In genomic region chr6:52881996-52882841, GRCh38 we compare ENCODE assay signal across 1 cellular context.
TF ChIP-seq lines count a peak whose summit lies in the region.

No MANE protein-coding gene starts in this region.

TF ChIP-seq in HepG2, 621 proteins besides CTCF, POLR2A, EP300 and RAD21 (continued from another document and continues in another):
- TF ChIP-seq, protein P1, sequence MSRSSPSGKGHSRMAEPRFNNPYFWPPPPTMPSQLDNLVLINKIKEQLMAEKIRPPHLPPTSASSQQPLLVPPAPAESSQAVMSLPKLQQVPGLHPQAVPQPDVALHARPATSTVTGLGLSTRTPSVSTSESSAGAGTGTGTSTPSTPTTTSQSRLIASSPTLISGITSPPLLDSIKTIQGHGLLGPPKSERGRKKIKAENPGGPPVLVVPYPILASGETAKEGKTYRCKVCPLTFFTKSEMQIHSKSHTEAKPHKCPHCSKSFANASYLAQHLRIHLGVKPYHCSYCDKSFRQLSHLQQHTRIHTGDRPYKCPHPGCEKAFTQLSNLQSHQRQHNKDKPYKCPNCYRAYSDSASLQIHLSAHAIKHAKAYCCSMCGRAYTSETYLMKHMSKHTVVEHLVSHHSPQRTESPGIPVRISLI (CRISPR knock-in tag; IDR thresholded peaks at IDR 0.05; ENCODE audit: borderline replicate concordance) = no peak
- TF ChIP-seq ZNF33A (CRISPR knock-in tag; IDR thresholded peaks at IDR 0.05; ENCODE audit: borderline replicate concordance) = no peak
- TF ChIP-seq CBX5 (CRISPR knock-in tag; IDR thresholded peaks at IDR 0.05; ENCODE audit: borderline replicate concordance) = peak; percentile 34; the same call in 1 of the 2 replicates
- TF ChIP-seq MAZ (IDR thresholded peaks at IDR 0.05; ENCODE audit: borderline replicate concordance, low read depth, low read length) = no peak
- peak; percentile 30; the same call in 1 of the 2 replicates for TF ChIP-seq MAZ (CRISPR knock-in tag; IDR thresholded peaks at IDR 0.05; ENCODE audit: low read depth)
- TF ChIP-seq ZNF704 (CRISPR knock-in tag; IDR thresholded peaks at IDR 0.05; ENCODE audit: borderline replicate concordance) = no peak
- TF ChIP-seq ZNF3 (CRISPR knock-in tag; IDR thresholded peaks at IDR 0.05) = no peak
- no peak for TF ChIP-seq ZFP82 (CRISPR knock-in tag; IDR thresholded peaks at IDR 0.05; ENCODE audit: borderline replicate concordance)
- TF ChIP-seq ZNF713 (CRISPR knock-in tag; IDR thresholded peaks at IDR 0.05) = no peak
- no peak for TF ChIP-seq JUNB (CRISPR knock-in tag; IDR thresholded peaks at IDR 0.05; ENCODE audit: borderline replicate concordance)
- no peak for TF ChIP-seq ZBTB8A (CRISPR knock-in tag; IDR thresholded peaks at IDR 0.05; ENCODE audit: borderline replicate concordance, low read depth)
- no peak for TF ChIP-seq FOSL1 (CRISPR knock-in tag; IDR thresholded peaks at IDR 0.05; ENCODE audit: borderline replicate concordance)
- no peak for TF ChIP-seq REL (CRISPR knock-in tag; conservative IDR thresholded peaks at IDR 0.05)
- no peak for TF ChIP-seq LBX2 (CRISPR knock-in tag; IDR thresholded peaks at IDR 0.05; ENCODE audit: borderline replicate concordance)
- TF ChIP-seq EZH2 (conservative IDR thresholded peaks at IDR 0.05; ENCODE audit: low read depth, low read length) = no peak
- TF ChIP-seq ZNF124 (CRISPR knock-in tag; IDR thresholded peaks at IDR 0.05) = no peak; the same call in 1 of the 2 replicates
- TF ChIP-seq, protein P2, sequence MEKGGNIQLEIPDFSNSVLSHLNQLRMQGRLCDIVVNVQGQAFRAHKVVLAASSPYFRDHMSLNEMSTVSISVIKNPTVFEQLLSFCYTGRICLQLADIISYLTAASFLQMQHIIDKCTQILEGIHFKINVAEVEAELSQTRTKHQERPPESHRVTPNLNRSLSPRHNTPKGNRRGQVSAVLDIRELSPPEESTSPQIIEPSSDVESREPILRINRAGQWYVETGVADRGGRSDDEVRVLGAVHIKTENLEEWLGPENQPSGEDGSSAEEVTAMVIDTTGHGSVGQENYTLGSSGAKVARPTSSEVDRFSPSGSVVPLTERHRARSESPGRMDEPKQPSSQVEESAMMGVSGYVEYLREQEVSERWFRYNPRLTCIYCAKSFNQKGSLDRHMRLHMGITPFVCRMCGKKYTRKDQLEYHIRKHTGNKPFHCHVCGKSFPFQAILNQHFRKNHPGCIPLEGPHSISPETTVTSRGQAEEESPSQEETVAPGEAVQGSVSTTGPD (CRISPR knock-in tag; IDR thresholded peaks at IDR 0.05) = no peak
- TF ChIP-seq ZNF781 (CRISPR knock-in tag; IDR thresholded peaks at IDR 0.05; ENCODE audit: borderline replicate concordance, not compliant biosample characterization) = peak; percentile 52
- TF ChIP-seq ZC3H13 (CRISPR knock-in tag; IDR thresholded peaks at IDR 0.05) = no peak
- no peak for TF ChIP-seq CBX2 (IDR thresholded peaks at IDR 0.05; ENCODE audit: low read depth, low read length)
- no peak for TF ChIP-seq CBX2 (CRISPR knock-in tag; IDR thresholded peaks at IDR 0.05; ENCODE audit: low read depth)
- no peak for TF ChIP-seq ZFYVE20 (CRISPR knock-in tag; IDR thresholded peaks at IDR 0.05; ENCODE audit: borderline replicate concordance, low read depth)
- TF ChIP-seq KAT2B (IDR thresholded peaks at IDR 0.05; ENCODE audit: borderline replicate concordance, low read depth, low read length) = no peak
- TF ChIP-seq TBP (CRISPR knock-in tag; IDR thresholded peaks at IDR 0.05) = no peak
- no peak for TF ChIP-seq ZNF737 (CRISPR knock-in tag; IDR thresholded peaks at IDR 0.05; ENCODE audit: borderline replicate concordance)
- TF ChIP-seq TCF7 (IDR thresholded peaks at IDR 0.05; ENCODE audit: low read depth) = no peak
- TF ChIP-seq SUZ12 (IDR thresholded peaks at IDR 0.05; ENCODE audit: low read depth, low read length) = no peak
- no peak for TF ChIP-seq PREB (CRISPR knock-in tag; IDR thresholded peaks at IDR 0.05)
- TF ChIP-seq ZBTB3 (CRISPR knock-in tag; IDR thresholded peaks at IDR 0.05; ENCODE audit: borderline replicate concordance, low read depth) = no peak
- TF ChIP-seq, protein P3, sequence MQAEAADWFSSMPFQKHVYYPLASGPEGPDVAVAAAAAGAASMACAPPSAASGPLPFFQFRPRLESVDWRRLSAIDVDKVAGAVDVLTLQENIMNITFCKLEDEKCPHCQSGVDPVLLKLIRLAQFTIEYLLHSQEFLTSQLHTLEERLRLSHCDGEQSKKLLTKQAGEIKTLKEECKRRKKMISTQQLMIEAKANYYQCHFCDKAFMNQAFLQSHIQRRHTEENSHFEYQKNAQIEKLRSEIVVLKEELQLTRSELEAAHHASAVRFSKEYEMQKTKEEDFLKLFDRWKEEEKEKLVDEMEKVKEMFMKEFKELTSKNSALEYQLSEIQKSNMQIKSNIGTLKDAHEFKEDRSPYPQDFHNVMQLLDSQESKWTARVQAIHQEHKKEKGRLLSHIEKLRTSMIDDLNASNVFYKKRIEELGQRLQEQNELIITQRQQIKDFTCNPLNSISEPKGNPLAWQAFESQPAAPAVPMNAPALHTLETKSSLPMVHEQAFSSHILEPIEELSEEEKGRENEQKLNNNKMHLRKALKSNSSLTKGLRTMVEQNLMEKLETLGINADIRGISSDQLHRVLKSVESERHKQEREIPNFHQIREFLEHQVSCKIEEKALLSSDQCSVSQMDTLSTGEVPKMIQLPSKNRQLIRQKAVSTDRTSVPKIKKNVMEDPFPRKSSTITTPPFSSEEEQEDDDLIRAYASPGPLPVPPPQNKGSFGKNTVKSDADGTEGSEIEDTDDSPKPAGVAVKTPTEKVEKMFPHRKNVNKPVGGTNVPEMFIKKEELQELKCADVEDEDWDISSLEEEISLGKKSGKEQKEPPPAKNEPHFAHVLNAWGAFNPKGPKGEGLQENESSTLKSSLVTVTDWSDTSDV (CRISPR knock-in tag; IDR thresholded peaks at IDR 0.05) = no peak
- no peak for TF ChIP-seq GTF2F1 (IDR thresholded peaks at IDR 0.05; ENCODE audit: low read length)
- no peak for TF ChIP-seq NR2F6 (IDR thresholded peaks at IDR 0.05)
- TF ChIP-seq NR2F6 (CRISPR knock-in tag; IDR thresholded peaks at IDR 0.05) = no peak
- TF ChIP-seq, protein P4, sequence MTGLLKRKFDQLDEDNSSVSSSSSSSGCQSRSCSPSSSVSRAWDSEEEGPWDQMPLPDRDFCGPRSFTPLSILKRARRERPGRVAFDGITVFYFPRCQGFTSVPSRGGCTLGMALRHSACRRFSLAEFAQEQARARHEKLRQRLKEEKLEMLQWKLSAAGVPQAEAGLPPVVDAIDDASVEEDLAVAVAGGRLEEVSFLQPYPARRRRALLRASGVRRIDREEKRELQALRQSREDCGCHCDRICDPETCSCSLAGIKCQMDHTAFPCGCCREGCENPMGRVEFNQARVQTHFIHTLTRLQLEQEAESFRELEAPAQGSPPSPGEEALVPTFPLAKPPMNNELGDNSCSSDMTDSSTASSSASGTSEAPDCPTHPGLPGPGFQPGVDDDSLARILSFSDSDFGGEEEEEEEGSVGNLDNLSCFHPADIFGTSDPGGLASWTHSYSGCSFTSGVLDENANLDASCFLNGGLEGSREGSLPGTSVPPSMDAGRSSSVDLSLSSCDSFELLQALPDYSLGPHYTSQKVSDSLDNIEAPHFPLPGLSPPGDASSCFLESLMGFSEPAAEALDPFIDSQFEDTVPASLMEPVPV (CRISPR knock-in tag; IDR thresholded peaks at IDR 0.05) = no peak
- TF ChIP-seq, protein P5, sequence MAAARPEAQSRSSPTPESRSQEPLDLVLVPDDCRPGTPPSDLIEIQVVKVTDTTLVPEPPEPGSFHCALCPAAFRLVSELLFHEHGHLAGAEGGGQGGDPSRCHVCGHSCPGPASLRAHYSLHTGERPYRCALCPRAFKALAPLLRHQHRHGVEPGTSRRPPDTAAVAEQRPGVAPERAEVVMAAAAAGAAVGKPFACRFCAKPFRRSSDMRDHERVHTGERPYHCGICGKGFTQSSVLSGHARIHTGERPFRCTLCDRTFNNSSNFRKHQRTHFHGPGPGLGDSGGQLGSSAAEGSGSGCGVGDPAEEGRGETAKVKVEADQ (CRISPR knock-in tag; IDR thresholded peaks at IDR 0.05; ENCODE audit: borderline replicate concordance) = no peak
- TF ChIP-seq ZNF552 (CRISPR knock-in tag; IDR thresholded peaks at IDR 0.05; ENCODE audit: borderline replicate concordance) = no peak
- no peak for TF ChIP-seq ZNF800 (CRISPR knock-in tag; IDR thresholded peaks at IDR 0.05)
- TF ChIP-seq ZFP36L2 (CRISPR knock-in tag; IDR thresholded peaks at IDR 0.05) = no peak
- TF ChIP-seq MTA3 (CRISPR knock-in tag; IDR thresholded peaks at IDR 0.05) = no peak
- TF ChIP-seq MED8 (CRISPR knock-in tag; IDR thresholded peaks at IDR 0.05; ENCODE audit: insufficient replicate concordance) = no peak
- TF ChIP-seq FOXM1 (CRISPR knock-in tag; IDR thresholded peaks at IDR 0.05) = no peak
- TF ChIP-seq, protein P6, sequence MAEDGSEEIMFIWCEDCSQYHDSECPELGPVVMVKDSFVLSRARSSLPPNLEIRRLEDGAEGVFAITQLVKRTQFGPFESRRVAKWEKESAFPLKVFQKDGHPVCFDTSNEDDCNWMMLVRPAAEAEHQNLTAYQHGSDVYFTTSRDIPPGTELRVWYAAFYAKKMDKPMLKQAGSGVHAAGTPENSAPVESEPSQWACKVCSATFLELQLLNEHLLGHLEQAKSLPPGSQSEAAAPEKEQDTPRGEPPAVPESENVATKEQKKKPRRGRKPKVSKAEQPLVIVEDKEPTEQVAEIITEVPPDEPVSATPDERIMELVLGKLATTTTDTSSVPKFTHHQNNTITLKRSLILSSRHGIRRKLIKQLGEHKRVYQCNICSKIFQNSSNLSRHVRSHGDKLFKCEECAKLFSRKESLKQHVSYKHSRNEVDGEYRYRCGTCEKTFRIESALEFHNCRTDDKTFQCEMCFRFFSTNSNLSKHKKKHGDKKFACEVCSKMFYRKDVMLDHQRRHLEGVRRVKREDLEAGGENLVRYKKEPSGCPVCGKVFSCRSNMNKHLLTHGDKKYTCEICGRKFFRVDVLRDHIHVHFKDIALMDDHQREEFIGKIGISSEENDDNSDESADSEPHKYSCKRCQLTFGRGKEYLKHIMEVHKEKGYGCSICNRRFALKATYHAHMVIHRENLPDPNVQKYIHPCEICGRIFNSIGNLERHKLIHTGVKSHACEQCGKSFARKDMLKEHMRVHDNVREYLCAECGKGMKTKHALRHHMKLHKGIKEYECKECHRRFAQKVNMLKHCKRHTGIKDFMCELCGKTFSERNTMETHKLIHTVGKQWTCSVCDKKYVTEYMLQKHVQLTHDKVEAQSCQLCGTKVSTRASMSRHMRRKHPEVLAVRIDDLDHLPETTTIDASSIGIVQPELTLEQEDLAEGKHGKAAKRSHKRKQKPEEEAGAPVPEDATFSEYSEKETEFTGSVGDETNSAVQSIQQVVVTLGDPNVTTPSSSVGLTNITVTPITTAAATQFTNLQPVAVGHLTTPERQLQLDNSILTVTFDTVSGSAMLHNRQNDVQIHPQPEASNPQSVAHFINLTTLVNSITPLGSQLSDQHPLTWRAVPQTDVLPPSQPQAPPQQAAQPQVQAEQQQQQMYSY (CRISPR knock-in tag; IDR thresholded peaks at IDR 0.05) = no peak
- TF ChIP-seq KDM1A (CRISPR knock-in tag; IDR thresholded peaks at IDR 0.05) = 0 out of 2 replicates have a peak, but pooled peaks have one; percentile 12
- TF ChIP-seq ZNF841 (CRISPR knock-in tag; IDR thresholded peaks at IDR 0.05; ENCODE audit: borderline replicate concordance) = no peak
- TF ChIP-seq ZFAT (CRISPR knock-in tag; conservative IDR thresholded peaks at IDR 0.05) = no peak
- TF ChIP-seq TMF1 (CRISPR knock-in tag; IDR thresholded peaks at IDR 0.05; ENCODE audit: low read depth) = no peak
- TF ChIP-seq ZNF605 (CRISPR knock-in tag; IDR thresholded peaks at IDR 0.05) = peak; percentile 60; the same call in 1 of the 2 replicates
- TF ChIP-seq POGZ (CRISPR knock-in tag; IDR thresholded peaks at IDR 0.05) = peak; percentile 57; the same call in 1 of the 2 replicates
- peak; percentile 58; the same call in 1 of the 2 replicates for TF ChIP-seq YEATS2 (CRISPR knock-in tag; IDR thresholded peaks at IDR 0.05; ENCODE audit: borderline replicate concordance)
- no peak for TF ChIP-seq ZNF143 (CRISPR knock-in tag; IDR thresholded peaks at IDR 0.05)
- no peak for TF ChIP-seq ZNF678 (CRISPR knock-in tag; IDR thresholded peaks at IDR 0.05)
- no peak for TF ChIP-seq SPEN (CRISPR knock-in tag; IDR thresholded peaks at IDR 0.05; ENCODE audit: low read depth)
- no peak for TF ChIP-seq ZNF75D (CRISPR knock-in tag; IDR thresholded peaks at IDR 0.05; ENCODE audit: borderline replicate concordance)
- no peak for TF ChIP-seq ADNP (CRISPR knock-in tag; IDR thresholded peaks at IDR 0.05)
- TF ChIP-seq GLI4 (CRISPR knock-in tag; IDR thresholded peaks at IDR 0.05; ENCODE audit: borderline replicate concordance) = no peak
- TF ChIP-seq, protein P7, sequence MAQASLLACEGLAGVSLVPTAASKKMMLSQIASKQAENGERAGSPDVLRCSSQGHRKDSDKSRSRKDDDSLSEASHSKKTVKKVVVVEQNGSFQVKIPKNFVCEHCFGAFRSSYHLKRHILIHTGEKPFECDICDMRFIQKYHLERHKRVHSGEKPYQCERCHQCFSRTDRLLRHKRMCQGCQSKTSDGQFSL (CRISPR knock-in tag; IDR thresholded peaks at IDR 0.05) = no peak
